ENCODE assay signal across 8 cellular contexts in genomic region chr11:64247729-64248531, GRCh38. TPM values are rescaled to one million over a fixed set of nuclear protein-coding genes. Genes with fewer than 3 reads are reported as not detected.
DNase-seq lines count a peak whose midpoint lies in the region; ATAC-seq and TF ChIP-seq lines count a peak whose summit lies in the region.

No MANE protein-coding gene starts in this region.

- H2AFZ ChIP-seq in mammary epithelial cell (ENCODE audit: low read depth, low read length): peak overlapping the region; percentile 72

- no TSS peak for BruUV-seq in mammary epithelial cell (replicated peaks; lab: Mats Ljungman, UMichigan)

- no peaks in the 10 kb centered on the region for H4K20me1 ChIP-seq in mammary epithelial cell (ENCODE audit: insufficient read depth, low read length)

- H3K27me3 ChIP-seq in mammary epithelial cell (ENCODE audit: insufficient read depth, low read length): no peaks in the 10 kb centered on the region
- no peaks in the 10 kb centered on the region for H3K27me3 ChIP-seq in lung (ENCODE audit: control insufficient read depth, insufficient read depth)

- CTCF ChIA-PET in mammary epithelial cell (lab: Charles Lee; ENCODE audit: low non-redundant PET): no interaction called here

- WGBS in mammary epithelial cell (ENCODE audit: low coverage, missing lambda C conversion rate): 53% methylated on average over 26 of the region's 31 CpGs
- 46% methylated on average over 31 of the region's 31 CpGs for WGBS in lung, 2 donors
- 41% methylated on average over 31 of the region's 31 CpGs for WGBS in urinary bladder

- dilution Hi-C loops in mammary epithelial cell (cut with HindIII; ENCODE audit: low sequenced_read_pairs): no loop called here

- H3K4me2 ChIP-seq in mammary epithelial cell (ENCODE audit: insufficient read depth, low read depth, low read length): peak overlapping the region; percentile 100

- no peak overlapping the region for H3K9ac ChIP-seq in mammary epithelial cell (ENCODE audit: insufficient read depth, low read length)

- peaks cover 7% of the 10 kb centered on the region for H3K36me3 ChIP-seq in mammary epithelial cell (ENCODE audit: insufficient read depth, low read length)
- peaks cover 3 to 10% of the 10 kb centered on the region in 2 donors for H3K36me3 ChIP-seq in lung (ENCODE audit: control insufficient read depth in 2 of 2, insufficient read depth in 2 of 2, low read length in 2 of 2)
- no peaks in the 10 kb centered on the region for H3K36me3 ChIP-seq in urinary bladder (ENCODE audit: insufficient read depth)

- H3K79me2 ChIP-seq in mammary epithelial cell (ENCODE audit: insufficient read depth, low read length): peaks cover 49% of the 10 kb centered on the region

- DNase-seq in Right ventricle myocardium superior: no peak
- DNase-seq in cardiac septum (ENCODE audit: low spot score): no peak
- no peak for DNase-seq in mammary epithelial cell
- DNase-seq in lung (ENCODE audit: low spot score): no peak
- DNase-seq in stimulated activated CD4-positive, alpha-beta T cell treated with anti-CD3 and anti-CD28 coated beads, Interleukin-2, amount 100 ng/mL, for 48 hours: no peak
- no peak for DNase-seq in putamen (ENCODE audit: low spot score)

- intact Hi-C loops in Right ventricle myocardium superior (cut with DNase I): no loop called here
- intact Hi-C loops in cardiac septum (cut with DNase I): loop anchor here (1.0 kb wide), 1 partner anchor 21 kb away; no protein-coding TSS in a partner anchor
- intact Hi-C loops in mammary epithelial cell (cut with micrococcal nuclease): no loop called here

- in situ Hi-C loops in mammary epithelial cell (cut with MboI; ENCODE audit: low sequenced_read_pairs in 2 of 2): no loop called here

- H3K27ac ChIP-seq in mammary epithelial cell (ENCODE audit: insufficient read depth, low read depth, low read length): no peak overlapping the region
- peak overlapping the region; percentile 67 to 74 for H3K27ac ChIP-seq in lung (ENCODE audit: low read depth in 1 of 2, low read length in 1 of 2)
- H3K27ac ChIP-seq in urinary bladder (ENCODE audit: low read depth): no peak overlapping the region

- peaks cover 36% of the 10 kb centered on the region for H3K4me1 ChIP-seq in mammary epithelial cell (ENCODE audit: insufficient read depth, low read length)
- peaks cover 0 to 21% of the 10 kb centered on the region in 2 donors for H3K4me1 ChIP-seq in lung (ENCODE audit: control insufficient read depth in 2 of 2, insufficient read depth in 2 of 2, low read length in 2 of 2)
- no peaks in the 10 kb centered on the region for H3K4me1 ChIP-seq in urinary bladder (ENCODE audit: insufficient read depth)

- H3K4me3 ChIP-seq in mammary epithelial cell (replicated peaks in 1 of 3; ENCODE audit: insufficient read depth in 1 of 3, low read depth in 2 of 3, low read length in 3 of 3) (peak overlapping the region; percentile 52 to 70 (median 68)), lung (peak overlapping the region; percentile 23), urinary bladder (ENCODE audit: low read depth, low read length) (peak overlapping the region; percentile 56)

- ATAC-seq in Right ventricle myocardium superior (ENCODE audit: poor library complexity): peak; percentile 2
- no peak for ATAC-seq in lung (ENCODE audit: insufficient read depth, low FRiP score)
- ATAC-seq in HG02885 (IDR thresholded peaks at IDR 0.05; ENCODE audit: poor library complexity, unreplicated experiment): no peak

- H3K9me3 ChIP-seq in mammary epithelial cell (replicated peaks; ENCODE audit: insufficient read depth, low read length) (no peaks in the 10 kb centered on the region), lung (ENCODE audit: control insufficient read depth in 2 of 2, insufficient read depth in 1 of 2, low read length in 1 of 2) (no peaks in the 10 kb centered on the region)

- TF ChIP-seq CTCF in mammary epithelial cell (conservative IDR thresholded peaks at IDR 0.05 in 1 of 2, IDR thresholded peaks at IDR 0.05 in 1 of 2; ENCODE audit: extremely low read depth in 1 of 2, insufficient read depth in 1 of 2, low read depth in 1 of 2, low read length in 2 of 2) (no peak), lung (IDR thresholded peaks at IDR 0.05; ENCODE audit: control extremely low read depth, extremely low read depth) (no peak)

RNA-seq across cellular contexts. Expression of gene PPP1R14B, which starts 1.2 kb away (rescaled TPM):
- total RNA-seq in Right ventricle myocardium superior: 123 TPM
- total RNA-seq in cardiac septum: 113 TPM
- total RNA-seq in mammary epithelial cell: 100 to 1,000 TPM; 118 to 362 TPM
- polyA plus RNA-seq in mammary epithelial cell: 265 TPM
- polyA minus RNA-seq in mammary epithelial cell: 190 TPM
- 100 to 1,000 TPM in 1 of 2 donors, 10 to 100 TPM in 1; 28.2 to 185 TPM for total RNA-seq in lung
- polyA plus RNA-seq in lung: 100 to 1,000 TPM; 119 to 241 TPM
- total RNA-seq in urinary bladder: 31.6 TPM
- 62.8 TPM for polyA plus RNA-seq in urinary bladder

RNA-seq across cellular contexts. Expression of gene PLCB3, which starts 3.4 kb away (rescaled TPM):
- total RNA-seq in Right ventricle myocardium superior (11.3 TPM), cardiac septum (9.6 TPM), mammary epithelial cell (10 to 100 TPM; 48.5 to 67.9 TPM), lung (10 to 100 TPM; 18.2 to 32.0 TPM), urinary bladder (14.8 TPM)
- polyA plus RNA-seq in mammary epithelial cell (42.2 TPM), lung (10 to 100 TPM; 15.0 to 17.1 TPM), urinary bladder (18.2 TPM)
- 78.5 TPM for polyA minus RNA-seq in mammary epithelial cell

RNA-seq across cellular contexts. Expression of gene FKBP2, which starts 7.0 kb away (rescaled TPM):
- 41.6 TPM for total RNA-seq in Right ventricle myocardium superior
- total RNA-seq in cardiac septum: 57.8 TPM
- 10 to 100 TPM; 15.5 to 59.6 TPM for total RNA-seq in mammary epithelial cell
- polyA plus RNA-seq in mammary epithelial cell: 55.7 TPM
- 56.6 TPM for polyA minus RNA-seq in mammary epithelial cell
- total RNA-seq in lung: 10 to 100 TPM; 65.2 to 93.0 TPM
- polyA plus RNA-seq in lung: 100 to 1,000 TPM; 207 to 397 TPM
- total RNA-seq in urinary bladder: 29.2 TPM
- 167 TPM for polyA plus RNA-seq in urinary bladder

RNA-seq across cellular contexts. Expression of gene VEGFB, which starts 13.5 kb away (rescaled TPM):
- 276 TPM for total RNA-seq in Right ventricle myocardium superior
- 261 TPM for total RNA-seq in cardiac septum
- total RNA-seq in mammary epithelial cell: 10 to 100 TPM; 13.0 to 82.7 TPM
- polyA plus RNA-seq in mammary epithelial cell: 20.4 TPM
- polyA minus RNA-seq in mammary epithelial cell: 69.9 TPM
- total RNA-seq in lung: 100 to 1,000 TPM in 1 of 2 donors, 10 to 100 TPM in 1; 37.8 to 124 TPM
- polyA plus RNA-seq in lung: 100 to 1,000 TPM in 1 of 2 donors, 10 to 100 TPM in 1; 43.7 to 115 TPM
- 18.9 TPM for total RNA-seq in urinary bladder
- 123 TPM for polyA plus RNA-seq in urinary bladder

RNA-seq across cellular contexts. Expression of gene DNAJC4, which starts 17.6 kb away (rescaled TPM):
- 58.0 TPM for total RNA-seq in Right ventricle myocardium superior
- total RNA-seq in cardiac septum: 51.9 TPM
- 10 to 100 TPM; 10.2 to 15.6 TPM for total RNA-seq in mammary epithelial cell
- 10.9 TPM for polyA plus RNA-seq in mammary epithelial cell
- polyA minus RNA-seq in mammary epithelial cell: 3.1 TPM
- 10 to 100 TPM; 22.7 to 34.1 TPM for total RNA-seq in lung
- 10 to 100 TPM; 34.6 to 58.4 TPM for polyA plus RNA-seq in lung
- 10.7 TPM for total RNA-seq in urinary bladder
- polyA plus RNA-seq in urinary bladder: 57.6 TPM

Comparison
In these comparisons a context has a peak if more than half of its experiments do, and no peak if none do; other contexts are left out.
1. H3K27ac ChIP-seq: peak in lung (2 of 2); none in mammary epithelial cell (single experiment) and urinary bladder (single experiment).
2. Peak in every context shown above with its lines, with median percentiles within 50 percentile points of each other: H3K4me3 ChIP-seq.